ENCODE assay signal across 28 cellular contexts in genomic region chr17:17665255-17665654, GRCh38.
"Had no signal": no experiment of that assay in that cellular context is flagged by ENCODE, and none has a peak within 500 bp of the region (broad histone marks: within the 10 kb centered on the region; RNA-seq: fewer than 3 reads in every experiment).

No MANE protein-coding gene starts in this region.

- H3K27me3 Mint-ChIP-seq: naive thymus-derived CD8-positive, alpha-beta T cell; natural killer cell treated with Interleukin-12 subunit alpha and Interleukin-12 subunit beta and Interleukin-15 and Interleukin-18, amount 100 ng/mL, for 72 hours; progenitor cell of endocrine pancreas; stimulated activated naive CD8-positive, alpha-beta T cell treated with anti-CD3 and anti-CD28 coated beads, Interleukin-15, Interleukin-2, amounts not matched to agents 100 ng/mL and 50 ng/mL, for 24 hours had no signal

- H3K36me3 ChIP-seq: neural progenitor cell, ovary, right lobe of liver, sigmoid colon, stomach, thoracic aorta, thyroid gland, tibial nerve, upper lobe of left lung, vagina had no signal

- H3K9ac ChIP-seq: neural progenitor cell, parathyroid adenoma had no signal

- H3K36me3 Mint-ChIP-seq: naive thymus-derived CD8-positive, alpha-beta T cell; natural killer cell treated with Interleukin-12 subunit alpha and Interleukin-12 subunit beta and Interleukin-15 and Interleukin-18, amount 100 ng/mL, for 72 hours; neural progenitor cell; stimulated activated naive B cell treated with anti-CD40 and anti-IgM and Interleukin-4, amounts not matched to agents 10 μg/mL and 1 μg/mL and 100 μg/mL, for 72 hours had no signal

- H3K27ac Mint-ChIP-seq: natural killer cell treated with Interleukin-12 subunit alpha and Interleukin-12 subunit beta and Interleukin-15 and Interleukin-18, amount 100 ng/mL, for 72 hours; neural progenitor cell; progenitor cell of endocrine pancreas; stimulated activated effector memory CD8-positive, alpha-beta T cell treated with anti-CD3 and anti-CD28 coated beads, Interleukin-12 subunit alpha, Interleukin-12 subunit beta, amount 100 ng/mL, for 72 hours; stimulated activated naive B cell treated with anti-CD40 and anti-IgM and Interleukin-4, amounts not matched to agents 10 μg/mL and 1 μg/mL and 100 μg/mL, for 72 hours; stimulated activated naive CD8-positive, alpha-beta T cell treated with anti-CD3 and anti-CD28 coated beads, Interleukin-15, Interleukin-2, amounts not matched to agents 100 ng/mL and 50 ng/mL, for 24 hours had no signal

- H3K4me1 ChIP-seq: parathyroid adenoma, psoas muscle, right lobe of liver, thyroid gland had no signal

- H3K4me3 ChIP-seq: neural progenitor cell, ovary, psoas muscle, right lobe of liver, sigmoid colon, stomach, thoracic aorta, thyroid gland, tibial nerve, upper lobe of left lung, vagina had no signal

- H3K27me3 ChIP-seq: neural progenitor cell, ovary, right lobe of liver, sigmoid colon, thyroid gland, tibial nerve, upper lobe of left lung, vagina had no signal

- H2AFZ ChIP-seq: neural progenitor cell, parathyroid adenoma had no signal

- H3K4me2 ChIP-seq: neural progenitor cell had no signal

- ATAC-seq: naive thymus-derived CD8-positive, alpha-beta T cell; natural killer cell treated with Interleukin-12 subunit alpha and Interleukin-12 subunit beta and Interleukin-15 and Interleukin-18, amount 100 ng/mL, for 72 hours; right cardiac atrium; right lobe of liver; stimulated activated effector memory CD8-positive, alpha-beta T cell treated with anti-CD3 and anti-CD28 coated beads, Interleukin-12 subunit alpha, Interleukin-12 subunit beta, amount 100 ng/mL, for 72 hours; stimulated activated naive B cell treated with anti-CD40 and anti-IgM and Interleukin-4, amounts not matched to agents 10 μg/mL and 1 μg/mL and 100 μg/mL, for 72 hours had no signal

- H3K4me3 Mint-ChIP-seq: naive thymus-derived CD8-positive, alpha-beta T cell; natural killer cell treated with Interleukin-12 subunit alpha and Interleukin-12 subunit beta and Interleukin-15 and Interleukin-18, amount 100 ng/mL, for 72 hours; neural progenitor cell; stimulated activated effector memory CD8-positive, alpha-beta T cell treated with anti-CD3 and anti-CD28 coated beads, Interleukin-12 subunit alpha, Interleukin-12 subunit beta, amount 100 ng/mL, for 72 hours; stimulated activated naive B cell treated with anti-CD40 and anti-IgM and Interleukin-4, amounts not matched to agents 10 μg/mL and 1 μg/mL and 100 μg/mL, for 72 hours; stimulated activated naive CD8-positive, alpha-beta T cell treated with anti-CD3 and anti-CD28 coated beads, Interleukin-15, Interleukin-2, amounts not matched to agents 100 ng/mL and 50 ng/mL, for 24 hours had no signal

- H3K9me3 Mint-ChIP-seq: natural killer cell treated with Interleukin-12 subunit alpha and Interleukin-12 subunit beta and Interleukin-15 and Interleukin-18, amount 100 ng/mL, for 72 hours; stimulated activated effector memory CD8-positive, alpha-beta T cell treated with anti-CD3 and anti-CD28 coated beads, Interleukin-12 subunit alpha, Interleukin-12 subunit beta, amount 100 ng/mL, for 72 hours; stimulated activated naive B cell treated with anti-CD40 and anti-IgM and Interleukin-4, amounts not matched to agents 10 μg/mL and 1 μg/mL and 100 μg/mL, for 72 hours; stimulated activated naive CD8-positive, alpha-beta T cell treated with anti-CD3 and anti-CD28 coated beads, Interleukin-15, Interleukin-2, amounts not matched to agents 100 ng/mL and 50 ng/mL, for 24 hours had no signal

- H3K27ac ChIP-seq: neural progenitor cell, ovary, parathyroid adenoma, psoas muscle, right lobe of liver, sigmoid colon, stomach, thoracic aorta, thyroid gland, tibial nerve, upper lobe of left lung, vagina had no signal

- H3K9me3 ChIP-seq: ovary, psoas muscle, right lobe of liver, sigmoid colon, stomach, thoracic aorta, thyroid gland, tibial nerve, upper lobe of left lung, vagina had no signal

- H3K79me2 ChIP-seq: parathyroid adenoma had no signal

- DNase-seq: naive thymus-derived CD8-positive, alpha-beta T cell; occipital lobe; ovary; right cardiac atrium; right lobe of liver; sigmoid colon; small intestine; stimulated activated CD4-positive, alpha-beta T cell treated with anti-CD3 and anti-CD28 coated beads, Interleukin-15, amount 100 ng/mL, for 24 hours; stimulated activated CD4-positive, alpha-beta T cell treated with anti-CD3 and anti-CD28 coated beads, Interleukin-2, amount 100 ng/mL, for 24 hours; stimulated activated CD4-positive, alpha-beta T cell treated with anti-CD3 and anti-CD28 coated beads, Interleukin-2, amount 100 ng/mL, for 48 hours; stimulated activated CD4-positive, alpha-beta T cell treated with anti-CD3 and anti-CD28 coated beads, Interleukin-4, amount 100 ng/mL, for 24 hours; stimulated activated naive B cell treated with anti-CD40 and anti-IgM and Interleukin-4, amounts not matched to agents 10 μg/mL and 1 μg/mL and 100 μg/mL, for 72 hours; stimulated activated naive CD4-positive, alpha-beta T cell treated with Interleukin-2 at 50 U/mL for 16 hours; stomach; thyroid gland; trophoblast cell; upper lobe of left lung had no signal

- FAIRE-seq: small intestine, urothelium cell line had no signal
